ENCODE assay signal across 8 cellular contexts in the genomic region with DNA sequence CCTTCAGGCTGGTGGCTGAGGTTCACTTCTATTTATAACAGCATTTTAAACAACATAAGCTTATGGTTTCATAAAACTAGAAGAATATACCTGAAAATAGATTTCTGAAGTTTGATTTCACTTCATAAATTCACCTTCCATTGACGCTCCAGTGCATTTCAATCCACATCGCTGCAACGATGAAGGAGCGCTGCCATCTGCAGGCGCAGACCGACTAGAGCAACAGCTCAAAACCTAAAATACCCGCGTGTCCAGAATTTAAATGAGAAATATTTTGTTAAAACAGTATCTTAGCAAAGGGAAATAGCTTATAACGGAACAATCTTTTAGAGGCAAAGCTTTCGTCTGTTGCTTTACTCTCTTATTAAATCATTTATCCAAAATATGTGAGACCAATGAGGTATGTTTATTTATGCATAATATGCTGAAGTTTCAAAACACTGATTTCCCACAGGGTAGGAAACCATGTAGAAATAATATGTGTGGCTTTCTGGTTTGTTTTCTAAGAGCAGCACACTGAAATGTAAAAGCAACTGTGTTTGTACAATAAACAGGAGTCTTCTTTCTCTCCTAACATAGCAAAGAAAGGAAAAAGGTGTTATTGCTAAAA.
DNase-seq lines count a peak whose midpoint lies in the region; ATAC-seq and TF ChIP-seq lines count a peak whose summit lies in the region.

No MANE protein-coding gene starts in this region.

- DNase-seq in Ammon's horn (ENCODE audit: low spot score) (peak; percentile 76), T47D (ENCODE audit: low read depth in 1 of 2, low spot score in 1 of 2) (peak; percentile 9 to 54), lung microvascular endothelial cell (ENCODE audit: low read depth in 2 of 2) (peak; percentile 2 to 87), DMS153 (lab: John Stamatoyannopoulos, UW) (no peak)
- no peak for DNase-seq in naive thymus-derived CD4-positive, alpha-beta T cell

- H3K4me1 ChIP-seq in Loucy (ENCODE audit: insufficient read depth, low read length, poor library complexity, severe bottlenecking): no peaks in the 10 kb centered on the region
- no peaks in the 10 kb centered on the region for H3K4me1 ChIP-seq in naive thymus-derived CD4-positive, alpha-beta T cell (ENCODE audit: control insufficient read depth in 2 of 2, insufficient read depth in 2 of 2, low read length in 2 of 2)

- POLR2A ChIA-PET in naive thymus-derived CD4-positive, alpha-beta T cell (lab: Charles Lee): no interaction called here

- ATAC-seq in HG03135 (IDR thresholded peaks at IDR 0.05; ENCODE audit: unreplicated experiment): no peak
- no peak for ATAC-seq in naive thymus-derived CD4-positive, alpha-beta T cell
- ATAC-seq in HG02870 (IDR thresholded peaks at IDR 0.05; ENCODE audit: unreplicated experiment): no peak

- no peaks in the 10 kb centered on the region for H3K36me3 ChIP-seq in Loucy (ENCODE audit: insufficient read depth, low read length)
- no peaks in the 10 kb centered on the region for H3K36me3 ChIP-seq in naive thymus-derived CD4-positive, alpha-beta T cell (ENCODE audit: control insufficient read depth in 2 of 3, insufficient read depth in 3 of 3, low read length in 3 of 3)

- no peaks in the 10 kb centered on the region for H3K9me2 ChIP-seq in Loucy (replicated peaks; ENCODE audit: low read depth, low read length)

- H3K36me3 Mint-ChIP-seq in naive thymus-derived CD4-positive, alpha-beta T cell: no peaks in the 10 kb centered on the region

- no peak overlapping the region for H3K27ac Mint-ChIP-seq in naive thymus-derived CD4-positive, alpha-beta T cell

- no peak overlapping the region for H3K4me3 ChIP-seq in Loucy (ENCODE audit: low read length, poor library complexity, severe bottlenecking)
- H3K4me3 ChIP-seq in naive thymus-derived CD4-positive, alpha-beta T cell (ENCODE audit: low read length): no peak overlapping the region

- no peaks in the 10 kb centered on the region for H3K27me3 Mint-ChIP-seq in naive thymus-derived CD4-positive, alpha-beta T cell

- CTCF ChIA-PET in naive thymus-derived CD4-positive, alpha-beta T cell (lab: Charles Lee): no interaction called here

- H3K9ac ChIP-seq in Loucy (ENCODE audit: low read depth, low read length, poor library complexity, severe bottlenecking): no peak overlapping the region

- intact Hi-C loops in naive thymus-derived CD4-positive, alpha-beta T cell (cut with micrococcal nuclease): no loop called here

- no peaks in the 10 kb centered on the region for H3F3A ChIP-seq in Loucy (ENCODE audit: low read depth)

- H3K9me3 Mint-ChIP-seq in naive thymus-derived CD4-positive, alpha-beta T cell: peaks cover 0 to 30% (median 11%) of the 10 kb centered on the region in 11 donors

- H4K20me1 ChIP-seq in Loucy (ENCODE audit: insufficient read depth, low read length, poor library complexity, severe bottlenecking): no peaks in the 10 kb centered on the region

- H2AFZ ChIP-seq in Loucy (ENCODE audit: low read length): no peak overlapping the region

- no peaks in the 10 kb centered on the region for H3K9me3 ChIP-seq in Loucy (ENCODE audit: insufficient read depth, low read depth, low read length)
- no peaks in the 10 kb centered on the region for H3K9me3 ChIP-seq in naive thymus-derived CD4-positive, alpha-beta T cell (ENCODE audit: control insufficient read depth in 2 of 3, low read length in 3 of 3)

- no peak overlapping the region for H3K4me2 ChIP-seq in Loucy (ENCODE audit: low read depth, low read length, poor library complexity, severe bottlenecking)

- no peaks in the 10 kb centered on the region for H3K4me1 Mint-ChIP-seq in naive thymus-derived CD4-positive, alpha-beta T cell

- H3K79me2 ChIP-seq in Loucy (ENCODE audit: insufficient read depth, low read length): no peaks in the 10 kb centered on the region

- no peak overlapping the region for H3K27ac ChIP-seq in naive thymus-derived CD4-positive, alpha-beta T cell (ENCODE audit: low read depth, low read length)

- in situ Hi-C loops in T47D (cut with HindIII; ENCODE audit: low pct_unique_long_range_greater_than_20kb, low sequenced_read_pairs): no loop called here

- TF ChIP-seq CTCF in Loucy (conservative IDR thresholded peaks at IDR 0.05; ENCODE audit: low read length): peak; percentile 71

- no peaks in the 10 kb centered on the region for H3K27me3 ChIP-seq in Loucy (ENCODE audit: insufficient read depth, low read length, poor library complexity, severe bottlenecking)
- no peaks in the 10 kb centered on the region for H3K27me3 ChIP-seq in naive thymus-derived CD4-positive, alpha-beta T cell (ENCODE audit: control insufficient read depth in 2 of 2, insufficient read depth in 2 of 2, low read length in 2 of 2)

- H3K4me3 Mint-ChIP-seq in naive thymus-derived CD4-positive, alpha-beta T cell: no peak overlapping the region

Comparison
In these comparisons a context has a peak if more than half of its experiments do, and no peak if none do; other contexts are left out.
1. DNase-seq: peak in Ammon's horn (single experiment), T47D (2 of 2) and lung microvascular endothelial cell (2 of 2); none in naive thymus-derived CD4-positive, alpha-beta T cell (0 of 9) and DMS153 (single experiment).